30 cellular contexts compared by ENCODE assay signal in the genomic region with DNA sequence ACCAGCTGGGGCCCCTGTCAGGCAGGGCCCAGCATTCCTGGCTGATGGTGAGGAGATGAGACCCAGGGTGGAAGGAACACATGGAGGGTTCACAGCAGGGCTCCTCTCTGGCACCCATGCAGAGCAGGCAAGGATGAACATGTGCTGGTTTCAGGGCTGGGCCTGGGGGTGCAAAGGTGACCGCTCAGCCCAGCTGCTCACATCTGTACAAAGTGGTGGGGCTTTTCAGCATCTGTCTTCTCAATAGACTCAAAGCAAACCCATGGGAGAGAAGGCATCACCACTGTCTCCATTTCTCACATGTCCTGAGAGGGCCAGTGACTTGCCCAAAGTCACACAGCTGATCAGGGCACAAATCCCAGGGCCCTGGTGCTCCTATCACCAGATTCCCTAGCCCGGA. TPM values are rescaled to one million over a fixed set of nuclear protein-coding genes. Genes with fewer than 3 reads are reported as not detected.
DNase-seq lines count a peak whose midpoint lies in the region; ATAC-seq, FAIRE-seq and TF ChIP-seq lines count a peak whose summit lies in the region.
"Had no signal": no experiment of that assay in that cellular context is flagged by ENCODE, and none has a peak within 500 bp of the region (broad histone marks: within the 10 kb centered on the region; RNA-seq: fewer than 3 reads in every experiment).

No MANE protein-coding gene starts in this region.

- H3K27ac Mint-ChIP-seq in activated naive CD4-positive, alpha-beta T cell treated with anti-CD3 and anti-CD28 coated beads, Interleukin-2, amount 50 U/mL, for 24 hours = peak overlapping the region; percentile 25
- H3K27ac Mint-ChIP-seq in WTC11 = no peak overlapping the region
- H3K27ac Mint-ChIP-seq: endodermal cell, HFFc6, neural progenitor cell had no signal

- FAIRE-seq in HTR-8/SVneo (lab: Jason Lieb, UNC) = no peak
- FAIRE-seq: colon, RCC 7860 had no signal

- H3K4me3 Mint-ChIP-seq in activated naive CD4-positive, alpha-beta T cell treated with anti-CD3 and anti-CD28 coated beads, Interleukin-2, amount 50 U/mL, for 24 hours = no peak overlapping the region
- no peak overlapping the region for H3K4me3 Mint-ChIP-seq in WTC11
- H3K4me3 Mint-ChIP-seq: endodermal cell, HFFc6, neural progenitor cell had no signal

- H3K27ac ChIP-seq in HL-60 (replicated peaks) (peak overlapping the region; percentile 9; the same call in 1 of the 2 replicates), neutrophil (peak overlapping the region; percentile 87)
- H3K27ac ChIP-seq: adrenal gland, brain microvascular endothelial cell, esophagus muscularis mucosa, foreskin keratinocyte, neural progenitor cell, SJCRH30 had no signal

- H3K4me3 ChIP-seq in HL-60 (replicated peaks; ENCODE audit: insufficient read depth, low read length) (no peak overlapping the region), neutrophil (ENCODE audit: low read depth in 1 of 2, low read length in 1 of 2) (no peak overlapping the region)
- H3K4me3 ChIP-seq: adrenal gland, esophagus muscularis mucosa, mucosa of descending colon, neural progenitor cell, SJCRH30, spleen had no signal

- no peaks in the 10 kb centered on the region for H3K36me3 Mint-ChIP-seq in activated naive CD4-positive, alpha-beta T cell treated with anti-CD3 and anti-CD28 coated beads, Interleukin-2, amount 50 U/mL, for 24 hours
- H3K36me3 Mint-ChIP-seq in WTC11 = no peaks in the 10 kb centered on the region
- H3K36me3 Mint-ChIP-seq: neural progenitor cell had no signal

- CTCF ChIA-PET in WTC11 (lab: Charles Lee) = interaction anchor here (1.0 to 4.7 kb wide), 8 partner anchors 10 to 147 kb away, joined by 3 to 22 read pairs (median 4); no protein-coding TSS in a partner anchor

- H3K9me3 ChIP-seq in neutrophil = no peaks in the 10 kb centered on the region
- H3K9me3 ChIP-seq: adrenal gland, esophagus muscularis mucosa, mucosa of descending colon, SJCRH30, spleen had no signal

- POLR2A ChIA-PET in WTC11 (lab: Charles Lee) = no interaction called here

- no peaks in the 10 kb centered on the region for H3K36me3 ChIP-seq in neutrophil
- H3K36me3 ChIP-seq: adrenal gland, brain microvascular endothelial cell, esophagus muscularis mucosa, neural progenitor cell, SJCRH30, spleen had no signal

- H3K4me1 Mint-ChIP-seq in activated naive CD4-positive, alpha-beta T cell treated with anti-CD3 and anti-CD28 coated beads, Interleukin-2, amount 50 U/mL, for 24 hours = peaks cover 89% of the 10 kb centered on the region
- H3K4me1 Mint-ChIP-seq in WTC11 = peaks cover 77% of the 10 kb centered on the region

- TF ChIP-seq CTCF in HL-60 (IDR thresholded peaks at IDR 0.05; ENCODE audit: insufficient read depth, low read length) = no peak
- no peak for TF ChIP-seq CTCF in WTC11 (IDR thresholded peaks at IDR 0.05)
- TF ChIP-seq CTCF in neutrophil (IDR thresholded peaks at IDR 0.05) = no peak

- H3K27me3 Mint-ChIP-seq in activated naive CD4-positive, alpha-beta T cell treated with anti-CD3 and anti-CD28 coated beads, Interleukin-2, amount 50 U/mL, for 24 hours = no peaks in the 10 kb centered on the region
- peaks cover 11% of the 10 kb centered on the region for H3K27me3 Mint-ChIP-seq in WTC11 (ENCODE audit: low read depth)

- ATAC-seq in WTC11 = no peak
- no peak for ATAC-seq in HG03439 (IDR thresholded peaks at IDR 0.05; ENCODE audit: unreplicated experiment)
- ATAC-seq: activated CD4-positive, CD25-positive, alpha-beta regulatory T cell treated with anti-CD3 and anti-CD28 coated beads, Interleukin-2, amount 50 U/mL, for 24 hours; foreskin keratinocyte; mucosa of descending colon; right cardiac atrium had no signal

- peaks cover 23 to 28% of the 10 kb centered on the region in 2 experiments for H3K4me1 ChIP-seq in neutrophil (ENCODE audit: control insufficient read depth in 1 of 2, insufficient read depth in 1 of 2, low read depth in 1 of 2, low read length in 1 of 2)
- H3K4me1 ChIP-seq: SJCRH30 had no signal

- H3K9me3 Mint-ChIP-seq in activated naive CD4-positive, alpha-beta T cell treated with anti-CD3 and anti-CD28 coated beads, Interleukin-2, amount 50 U/mL, for 24 hours = no peaks in the 10 kb centered on the region
- H3K9me3 Mint-ChIP-seq in WTC11 = no peaks in the 10 kb centered on the region
- H3K9me3 Mint-ChIP-seq: endodermal cell, HFFc6, neural progenitor cell had no signal

- DNase-seq in activated naive CD4-positive, alpha-beta T cell treated with Interleukin-2 at 50 U/mL for 16 hours = no peak
- DNase-seq in HL-60 (ENCODE audit: low read depth in 1 of 2, low spot score in 1 of 2) = no peak
- no peak for DNase-seq in WTC11 (ENCODE audit: low spot score)
- DNase-seq in HTR-8/SVneo (ENCODE audit: insufficient read length, low spot score) = no peak
- no peak for DNase-seq in NCI-H1694 treated with DMSO at 0.1 percent for 48 hours (lab: John Stamatoyannopoulos, UW)
- DNase-seq: activated CD8-positive, alpha-beta memory T cell treated with anti-CD3 and anti-CD28 coated beads for 24 hours; activated gamma-delta T cell treated with Interleukin-2 at 50 U/mL for 16 hours; activated T-cell treated with anti-CD3 and anti-CD28 coated beads, Interleukin-2, amount 50 U/mL, for 1 hour; adrenal gland; brain microvascular endothelial cell; Calu3; endodermal cell; foreskin keratinocyte; HFFc6; mucosa of descending colon; NCI-H1092; NCI-H2029; NCI-H526; right cardiac atrium; SJCRH30; spleen; trophoblast cell had no signal

- H3K27me3 ChIP-seq in HL-60 (ENCODE audit: insufficient read depth, poor library complexity, severe bottlenecking) = no peaks in the 10 kb centered on the region
- H3K27me3 ChIP-seq in neutrophil = peaks cover 7% of the 10 kb centered on the region
- H3K27me3 ChIP-seq: adrenal gland, esophagus muscularis mucosa, neural progenitor cell, SJCRH30, spleen had no signal

TF ChIP-seq in WTC11, 78 proteins besides CTCF, POLR2A, EP300 and RAD21:
- 0 out of 2 replicates have a peak, but pooled peaks have one; percentile 10 for TF ChIP-seq ZNF423 (CRISPR knock-in tag; IDR thresholded peaks at IDR 0.05)
- TF ChIP-seq, protein P1, sequence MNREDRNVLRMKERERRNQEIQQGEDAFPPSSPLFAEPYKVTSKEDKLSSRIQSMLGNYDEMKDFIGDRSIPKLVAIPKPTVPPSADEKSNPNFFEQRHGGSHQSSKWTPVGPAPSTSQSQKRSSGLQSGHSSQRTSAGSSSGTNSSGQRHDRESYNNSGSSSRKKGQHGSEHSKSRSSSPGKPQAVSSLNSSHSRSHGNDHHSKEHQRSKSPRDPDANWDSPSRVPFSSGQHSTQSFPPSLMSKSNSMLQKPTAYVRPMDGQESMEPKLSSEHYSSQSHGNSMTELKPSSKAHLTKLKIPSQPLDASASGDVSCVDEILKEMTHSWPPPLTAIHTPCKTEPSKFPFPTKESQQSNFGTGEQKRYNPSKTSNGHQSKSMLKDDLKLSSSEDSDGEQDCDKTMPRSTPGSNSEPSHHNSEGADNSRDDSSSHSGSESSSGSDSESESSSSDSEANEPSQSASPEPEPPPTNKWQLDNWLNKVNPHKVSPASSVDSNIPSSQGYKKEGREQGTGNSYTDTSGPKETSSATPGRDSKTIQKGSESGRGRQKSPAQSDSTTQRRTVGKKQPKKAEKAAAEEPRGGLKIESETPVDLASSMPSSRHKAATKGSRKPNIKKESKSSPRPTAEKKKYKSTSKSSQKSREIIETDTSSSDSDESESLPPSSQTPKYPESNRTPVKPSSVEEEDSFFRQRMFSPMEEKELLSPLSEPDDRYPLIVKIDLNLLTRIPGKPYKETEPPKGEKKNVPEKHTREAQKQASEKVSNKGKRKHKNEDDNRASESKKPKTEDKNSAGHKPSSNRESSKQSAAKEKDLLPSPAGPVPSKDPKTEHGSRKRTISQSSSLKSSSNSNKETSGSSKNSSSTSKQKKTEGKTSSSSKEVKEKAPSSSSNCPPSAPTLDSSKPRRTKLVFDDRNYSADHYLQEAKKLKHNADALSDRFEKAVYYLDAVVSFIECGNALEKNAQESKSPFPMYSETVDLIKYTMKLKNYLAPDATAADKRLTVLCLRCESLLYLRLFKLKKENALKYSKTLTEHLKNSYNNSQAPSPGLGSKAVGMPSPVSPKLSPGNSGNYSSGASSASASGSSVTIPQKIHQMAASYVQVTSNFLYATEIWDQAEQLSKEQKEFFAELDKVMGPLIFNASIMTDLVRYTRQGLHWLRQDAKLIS (CRISPR knock-in tag; IDR thresholded peaks at IDR 0.05; ENCODE audit: borderline replicate concordance) = no peak

RNA-seq across cellular contexts. Expression of a gene that starts 27.3 kb away (rescaled TPM):
- 68.6 to 77.0 TPM (median 74.3 TPM) in 3 replicates for total RNA-seq in WTC11 (2021)
